In genomic region chr19:49058592-49058991, GRCh38 we compare ENCODE assay signal across 12 cellular contexts. TPM values are rescaled to one million over a fixed set of nuclear protein-coding genes. Genes with fewer than 3 reads are reported as not detected.
A peak's percentile ranks its signal among the peaks of the same experiment; 100 is the strongest.
DNase-seq lines count a peak whose midpoint lies in the region; ATAC-seq and TF ChIP-seq lines count a peak whose summit lies in the region.
"Had no signal": no experiment of that assay in that cellular context is flagged by ENCODE, and none has a peak within 500 bp of the region (broad histone marks: within the 10 kb centered on the region; RNA-seq: fewer than 3 reads in every experiment).

No MANE protein-coding gene starts in this region.

- POLR2A ChIA-PET in HEK293 (lab: Yijun Ruan, JAX): interaction anchor here (0.6 to 1.6 kb wide), 2 partner anchors 15 to 69 kb away, joined by 3 read pairs; no protein-coding TSS in a partner anchor

- peaks cover 12% of the 10 kb centered on the region for H3K4me1 Mint-ChIP-seq in activated CD4-positive, alpha-beta T cell treated with anti-CD3 and anti-CD28 coated beads, Interleukin-2, amount 10 ng/mL, durations not matched to agents 24 days and 14 days
- H3K4me1 Mint-ChIP-seq in activated T-helper 2 cell treated with anti-CD3 and anti-CD28 coated beads, Interferon-gamma antibody, Interleukin-2, Interleukin-4, amounts not matched to agents 10 μg/mL and 5 μg/mL and 100 μg/mL, durations not matched to agents 14 hours and 24 hours and 36 hours (ENCODE audit: low read depth): peaks cover 9% of the 10 kb centered on the region

- no peak for TF ChIP-seq CTCF in HEK293 (tag by site-specific recombination; IDR thresholded peaks at IDR 0.05)
- no peak for TF ChIP-seq CTCF in choroid plexus epithelial cell (conservative IDR thresholded peaks at IDR 0.05; ENCODE audit: low read depth, low read length)
- TF ChIP-seq CTCF in prostate gland (IDR thresholded peaks at IDR 0.05): no peak

- H3K4me3 ChIP-seq in HEK293 (ENCODE audit: low read depth, low read length) (no peak overlapping the region), choroid plexus epithelial cell (ENCODE audit: low read depth, low read length) (no peak overlapping the region), prostate gland (no peak overlapping the region)

- WGBS in prostate gland: 20% methylated on average over 10 of the region's 10 CpGs

- no peaks in the 10 kb centered on the region for H3K27me3 ChIP-seq in prostate gland (replicated peaks; ENCODE audit: insufficient read depth)

- no peak overlapping the region for H3K27ac Mint-ChIP-seq in activated CD4-positive, alpha-beta T cell treated with anti-CD3 and anti-CD28 coated beads, Interleukin-2, amount 10 ng/mL, durations not matched to agents 24 days and 14 days
- no peak overlapping the region for H3K27ac Mint-ChIP-seq in activated T-helper 2 cell treated with anti-CD3 and anti-CD28 coated beads, Interferon-gamma antibody, Interleukin-2, Interleukin-4, amounts not matched to agents 10 μg/mL and 5 μg/mL and 100 μg/mL, durations not matched to agents 14 hours and 24 hours and 36 hours

- CTCF ChIA-PET in HEK293 (lab: Yijun Ruan, JAX): interaction anchor here (1.9 to 3.3 kb wide), 2 partner anchors 15 to 66 kb away, joined by 11 to 18 read pairs; partner anchors contain the start of genes GYS1, KCNA7 and RUVBL2

- peak; percentile 66 for DNase-seq in activated CD4-positive, alpha-beta T cell treated with anti-CD3 and anti-CD28 coated beads, Interleukin-2, amount 10 ng/mL, durations not matched to agents 24 days and 14 days
- no peak for DNase-seq in activated CD4-positive, alpha-beta T cell treated with anti-CD3 and anti-CD28 coated beads for 4 hours
- DNase-seq in choroid plexus epithelial cell (ENCODE audit: low read depth) (peak; percentile 66), prostate gland (ENCODE audit: low spot score) (peak; percentile 51)
- no peak for DNase-seq in activated T-helper 2 cell treated with anti-CD3 and anti-CD28 coated beads, Interferon-gamma antibody, Interleukin-2, Interleukin-4, amounts not matched to agents 10 μg/mL and 5 μg/mL and 100 μg/mL, durations not matched to agents 14 hours and 24 hours and 36 hours (ENCODE audit: low spot score)
- DNase-seq: AML-193, nucleus accumbens, T-helper 9 cell had no signal

- H3K9me3 ChIP-seq in HEK293 (ENCODE audit: control insufficient read depth, insufficient read depth, low read depth, low read length) (no peaks in the 10 kb centered on the region), prostate gland (no peaks in the 10 kb centered on the region)

- no peak for TF ChIP-seq POLR2A in prostate gland (IDR thresholded peaks at IDR 0.05)

- no peak overlapping the region for H3K27ac ChIP-seq in HEK293 (ENCODE audit: extremely low read depth, low read depth, low read length)
- H3K27ac ChIP-seq in prostate gland: no peak overlapping the region

- H3K4me1 ChIP-seq in HEK293 (ENCODE audit: control insufficient read depth, insufficient read depth, low read length) (no peaks in the 10 kb centered on the region; the same call in 1 of the 2 replicates), prostate gland (replicated peaks) (peaks cover 7% of the 10 kb centered on the region)

- peaks cover 3% of the 10 kb centered on the region for H3K36me3 Mint-ChIP-seq in activated CD4-positive, alpha-beta T cell treated with anti-CD3 and anti-CD28 coated beads, Interleukin-2, amount 10 ng/mL, durations not matched to agents 24 days and 14 days (ENCODE audit: low read depth)
- no peaks in the 10 kb centered on the region for H3K36me3 Mint-ChIP-seq in activated T-helper 2 cell treated with anti-CD3 and anti-CD28 coated beads, Interferon-gamma antibody, Interleukin-2, Interleukin-4, amounts not matched to agents 10 μg/mL and 5 μg/mL and 100 μg/mL, durations not matched to agents 14 hours and 24 hours and 36 hours (ENCODE audit: low read depth)

- intact Hi-C loops in activated CD4-positive, alpha-beta T cell treated with anti-CD3 and anti-CD28 coated beads, Interleukin-2, amount 10 ng/mL, durations not matched to agents 24 days and 14 days (cut with micrococcal nuclease): no loop called here
- intact Hi-C loops in prostate gland (cut with DNase I): no loop called here
- intact Hi-C loops in activated T-helper 2 cell treated with anti-CD3 and anti-CD28 coated beads, Interferon-gamma antibody, Interleukin-2, Interleukin-4, amounts not matched to agents 10 μg/mL and 5 μg/mL and 100 μg/mL, durations not matched to agents 14 hours and 24 hours and 36 hours (cut with micrococcal nuclease): no loop called here

- no peaks in the 10 kb centered on the region for H3K9me3 Mint-ChIP-seq in activated CD4-positive, alpha-beta T cell treated with anti-CD3 and anti-CD28 coated beads, Interleukin-2, amount 10 ng/mL, durations not matched to agents 24 days and 14 days
- H3K9me3 Mint-ChIP-seq in activated T-helper 2 cell treated with anti-CD3 and anti-CD28 coated beads, Interferon-gamma antibody, Interleukin-2, Interleukin-4, amounts not matched to agents 10 μg/mL and 5 μg/mL and 100 μg/mL, durations not matched to agents 14 hours and 24 hours and 36 hours: no peaks in the 10 kb centered on the region

- ATAC-seq in GM19351 (IDR thresholded peaks at IDR 0.05; ENCODE audit: unreplicated experiment) (no peak), HG03159 (IDR thresholded peaks at IDR 0.05; ENCODE audit: unreplicated experiment) (no peak)

- H3K36me3 ChIP-seq in HEK293 (ENCODE audit: control insufficient read depth in 2 of 2, insufficient read depth in 1 of 2, low read length in 2 of 2): no peaks in the 10 kb centered on the region
- no peaks in the 10 kb centered on the region for H3K36me3 ChIP-seq in prostate gland

- H3K4me3 Mint-ChIP-seq in activated CD4-positive, alpha-beta T cell treated with anti-CD3 and anti-CD28 coated beads, Interleukin-2, amount 10 ng/mL, durations not matched to agents 24 days and 14 days: peak overlapping the region; percentile 84
- H3K4me3 Mint-ChIP-seq in activated T-helper 2 cell treated with anti-CD3 and anti-CD28 coated beads, Interferon-gamma antibody, Interleukin-2, Interleukin-4, amounts not matched to agents 10 μg/mL and 5 μg/mL and 100 μg/mL, durations not matched to agents 14 hours and 24 hours and 36 hours (ENCODE audit: low read depth): no peak overlapping the region

- H3K27me3 Mint-ChIP-seq in activated CD4-positive, alpha-beta T cell treated with anti-CD3 and anti-CD28 coated beads, Interleukin-2, amount 10 ng/mL, durations not matched to agents 24 days and 14 days: peaks cover 60% of the 10 kb centered on the region
- peaks cover 47% of the 10 kb centered on the region for H3K27me3 Mint-ChIP-seq in activated T-helper 2 cell treated with anti-CD3 and anti-CD28 coated beads, Interferon-gamma antibody, Interleukin-2, Interleukin-4, amounts not matched to agents 10 μg/mL and 5 μg/mL and 100 μg/mL, durations not matched to agents 14 hours and 24 hours and 36 hours (ENCODE audit: low read depth)

TF ChIP-seq in HEK293, 187 proteins besides CTCF, POLR2A, EP300 and RAD21:
- TF ChIP-seq ZNF174 (tag by site-specific recombination; IDR thresholded peaks at IDR 0.05) (no peak), ZIC2 (tag by site-specific recombination; IDR thresholded peaks at IDR 0.05) (peak; percentile 46), SP2 (tag by site-specific recombination; IDR thresholded peaks at IDR 0.05) (peak; percentile 40; the same call in 1 of the 2 replicates), ZNF610 (tag by site-specific recombination; IDR thresholded peaks at IDR 0.05; ENCODE audit: borderline replicate concordance) (no peak)

RNA-seq across cellular contexts. Expression of gene CGB7, which starts 1.0 kb away (rescaled TPM):
- total RNA-seq in activated CD4-positive, alpha-beta T cell treated with anti-CD3 and anti-CD28 coated beads, Interleukin-2, amount 10 ng/mL, durations not matched to agents 24 days and 14 days: not detected in 2 replicates
- 1 to 10 TPM; 2.0 to 2.1 TPM for total RNA-seq in prostate gland
- not detected in 2 replicates for total RNA-seq in activated T-helper 2 cell treated with anti-CD3 and anti-CD28 coated beads, Interferon-gamma antibody, Interleukin-2, Interleukin-4, amounts not matched to agents 10 μg/mL and 5 μg/mL and 100 μg/mL, durations not matched to agents 14 hours and 24 hours and 36 hours

RNA-seq across cellular contexts. Expression of gene NTF4, which starts 6.0 kb away (rescaled TPM):
- total RNA-seq in activated CD4-positive, alpha-beta T cell treated with anti-CD3 and anti-CD28 coated beads, Interleukin-2, amount 10 ng/mL, durations not matched to agents 24 days and 14 days: not detected in 2 replicates
- 10 to 100 TPM in 1 of 2 donors, 1 to 10 TPM in 1; 7.0 to 24.4 TPM for total RNA-seq in prostate gland
- not detected in 2 replicates for total RNA-seq in activated T-helper 2 cell treated with anti-CD3 and anti-CD28 coated beads, Interferon-gamma antibody, Interleukin-2, Interleukin-4, amounts not matched to agents 10 μg/mL and 5 μg/mL and 100 μg/mL, durations not matched to agents 14 hours and 24 hours and 36 hours

RNA-seq across cellular contexts. Expression of gene CGB8, which starts 9.7 kb away (rescaled TPM):
- not detected in 2 replicates for total RNA-seq in activated CD4-positive, alpha-beta T cell treated with anti-CD3 and anti-CD28 coated beads, Interleukin-2, amount 10 ng/mL, durations not matched to agents 24 days and 14 days
- total RNA-seq in prostate gland: not detected
- not detected in 2 replicates for total RNA-seq in activated T-helper 2 cell treated with anti-CD3 and anti-CD28 coated beads, Interferon-gamma antibody, Interleukin-2, Interleukin-4, amounts not matched to agents 10 μg/mL and 5 μg/mL and 100 μg/mL, durations not matched to agents 14 hours and 24 hours and 36 hours
- total RNA-seq: ureter had no signal

RNA-seq across cellular contexts. Expression of gene KCNA7, which starts 13.9 kb away (rescaled TPM):
- not detected in 2 replicates for total RNA-seq in activated CD4-positive, alpha-beta T cell treated with anti-CD3 and anti-CD28 coated beads, Interleukin-2, amount 10 ng/mL, durations not matched to agents 24 days and 14 days
- not detected for total RNA-seq in prostate gland
- total RNA-seq in activated T-helper 2 cell treated with anti-CD3 and anti-CD28 coated beads, Interferon-gamma antibody, Interleukin-2, Interleukin-4, amounts not matched to agents 10 μg/mL and 5 μg/mL and 100 μg/mL, durations not matched to agents 14 hours and 24 hours and 36 hours: not detected in 2 replicates
- total RNA-seq: ureter had no signal

RNA-seq across cellular contexts. Expression of gene CGB5, which starts 14.9 kb away (rescaled TPM):
- total RNA-seq in activated CD4-positive, alpha-beta T cell treated with anti-CD3 and anti-CD28 coated beads, Interleukin-2, amount 10 ng/mL, durations not matched to agents 24 days and 14 days: not detected in 2 replicates
- not detected for total RNA-seq in prostate gland
- total RNA-seq in activated T-helper 2 cell treated with anti-CD3 and anti-CD28 coated beads, Interferon-gamma antibody, Interleukin-2, Interleukin-4, amounts not matched to agents 10 μg/mL and 5 μg/mL and 100 μg/mL, durations not matched to agents 14 hours and 24 hours and 36 hours: not detected in 2 replicates

Comparison
In these comparisons a context has a peak if more than half of its experiments do, and no peak if none do; other contexts are left out.
1. DNase-seq: peak in activated CD4-positive, alpha-beta T cell treated with anti-CD3 and anti-CD28 coated beads, Interleukin-2, amount 10 ng/mL, durations not matched to agents 24 days and 14 days (single experiment), choroid plexus epithelial cell (single experiment) and prostate gland (single experiment); none in activated CD4-positive, alpha-beta T cell treated with anti-CD3 and anti-CD28 coated beads for 4 hours (0 of 2) and activated T-helper 2 cell treated with anti-CD3 and anti-CD28 coated beads, Interferon-gamma antibody, Interleukin-2, Interleukin-4, amounts not matched to agents 10 μg/mL and 5 μg/mL and 100 μg/mL, durations not matched to agents 14 hours and 24 hours and 36 hours (single experiment).